In genomic region chr2:45611020-45611737, GRCh38 we compare ENCODE assay signal across 8 cellular contexts. TPM values are rescaled to one million over a fixed set of nuclear protein-coding genes. Genes with fewer than 3 reads are reported as not detected.
DNase-seq lines count a peak whose midpoint lies in the region; ATAC-seq and TF ChIP-seq lines count a peak whose summit lies in the region.

A gene with protein sequence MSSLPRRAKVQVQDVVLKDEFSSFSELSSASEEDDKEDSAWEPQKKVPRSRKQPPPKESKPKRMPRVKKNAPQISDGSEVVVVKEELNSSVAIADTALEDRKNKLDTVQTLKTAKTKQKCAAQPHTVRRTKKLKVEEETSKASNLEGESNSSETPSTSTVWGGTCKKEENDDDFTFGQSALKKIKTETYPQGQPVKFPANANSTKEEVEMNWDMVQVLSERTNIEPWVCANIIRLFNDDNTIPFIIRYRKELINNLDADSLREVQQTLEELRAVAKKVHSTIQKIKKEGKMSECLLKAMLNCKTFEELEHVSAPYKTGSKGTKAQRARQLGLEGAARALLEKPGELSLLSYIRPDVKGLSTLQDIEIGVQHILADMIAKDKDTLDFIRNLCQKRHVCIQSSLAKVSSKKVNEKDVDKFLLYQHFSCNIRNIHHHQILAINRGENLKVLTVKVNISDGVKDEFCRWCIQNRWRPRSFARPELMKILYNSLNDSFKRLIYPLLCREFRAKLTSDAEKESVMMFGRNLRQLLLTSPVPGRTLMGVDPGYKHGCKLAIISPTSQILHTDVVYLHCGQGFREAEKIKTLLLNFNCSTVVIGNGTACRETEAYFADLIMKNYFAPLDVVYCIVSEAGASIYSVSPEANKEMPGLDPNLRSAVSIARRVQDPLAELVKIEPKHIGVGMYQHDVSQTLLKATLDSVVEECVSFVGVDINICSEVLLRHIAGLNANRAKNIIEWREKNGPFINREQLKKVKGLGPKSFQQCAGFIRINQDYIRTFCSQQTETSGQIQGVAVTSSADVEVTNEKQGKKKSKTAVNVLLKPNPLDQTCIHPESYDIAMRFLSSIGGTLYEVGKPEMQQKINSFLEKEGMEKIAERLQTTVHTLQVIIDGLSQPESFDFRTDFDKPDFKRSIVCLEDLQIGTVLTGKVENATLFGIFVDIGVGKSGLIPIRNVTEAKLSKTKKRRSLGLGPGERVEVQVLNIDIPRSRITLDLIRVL (minus strand): TSS chr2:45611267. CDS start chr2:45605441, 5,826 bp downstream.

- peak within 1 kb of the TSS; percentile 54 to 86 (median 78) for H3K4me3 ChIP-seq in heart right ventricle
- peak within 1 kb of the TSS; percentile 72 for H3K4me3 ChIP-seq in upper lobe of right lung

- WGBS in heart right ventricle, 2 donors, result 3% methylated on average over 43 of the region's 43 CpGs

- DNase-seq in GM13976 (ENCODE audit: low spot score), result peak; percentile 90
- DNase-seq in NCI-H146 treated with DMSO at 0.1 percent for 48 hours (lab: John Stamatoyannopoulos, UW; ENCODE audit: unreplicated experiment), result peak; percentile 87
- DNase-seq in amniotic stem cell (lab: John Stamatoyannopoulos, UW), result peak; percentile 92
- peak; percentile 94 to 96 for DNase-seq in heart right ventricle
- DNase-seq in posterior vena cava (ENCODE audit: low spot score), result peak; percentile 98
- DNase-seq in upper lobe of right lung, result peak; percentile 98

- H3K27ac ChIP-seq in heart right ventricle (peak within 1 kb of the TSS; percentile 31 to 94 (median 91)), upper lobe of right lung (peak within 1 kb of the TSS; percentile 79)

- intact Hi-C loops in T-helper 1 cell treated with Interleukin-12 subunit alpha and Interleukin-12 subunit beta and Interleukin-4 antibody, amounts not matched to agents 30 ng/mL and 1 ng/mL, for 36 hours (cut with micrococcal nuclease), result loop anchor here (1.0 to 2.0 kb wide), 7 partner anchors 26 to 1443 kb away; partner anchors contain the start of genes PPM1B and PRKCE
- intact Hi-C loops in heart right ventricle (cut with DNase I), result no loop called here
- intact Hi-C loops in posterior vena cava (cut with DNase I), result no loop called here
- intact Hi-C loops in upper lobe of right lung (cut with DNase I), result no loop called here

- peak; percentile 89 for ATAC-seq in HG02870 (IDR thresholded peaks at IDR 0.05; ENCODE audit: unreplicated experiment)
- peak; percentile 97 to 99 (median 98) for ATAC-seq in heart right ventricle
- peak; percentile 98 for ATAC-seq in upper lobe of right lung

- H3K27me3 ChIP-seq in heart right ventricle (no peaks in the 10 kb centered on the region), upper lobe of right lung (no peaks in the 10 kb centered on the region)

- in situ Hi-C loops in GM13976 (cut with MboI; ENCODE audit: low sequenced_read_pairs, unreplicated experiment), result no loop called here

- no peaks in the 10 kb centered on the region for H3K9me3 ChIP-seq in heart right ventricle
- no peaks in the 10 kb centered on the region for H3K9me3 ChIP-seq in upper lobe of right lung

- no peaks in the 10 kb centered on the region for H3K36me3 ChIP-seq in heart right ventricle
- no peaks in the 10 kb centered on the region for H3K36me3 ChIP-seq in upper lobe of right lung

- TF ChIP-seq CTCF in GM13976 (IDR thresholded peaks at IDR 0.05; ENCODE audit: borderline replicate concordance, control extremely low read depth, extremely low read depth, insufficient read depth, missing control alignments) (no peak), heart right ventricle (IDR thresholded peaks at IDR 0.05) (no peak), upper lobe of right lung (IDR thresholded peaks at IDR 0.05) (no peak)

- H3K4me1 ChIP-seq in heart right ventricle, result peaks cover 3 to 21% (median 12%) of the 10 kb centered on the region in 9 donors
- peaks cover 11% of the 10 kb centered on the region for H3K4me1 ChIP-seq in upper lobe of right lung

RNA-seq across cellular contexts. Expression of the gene that starts here (rescaled TPM):
- total RNA-seq in T-helper 1 cell treated with Interleukin-12 subunit alpha and Interleukin-12 subunit beta and Interleukin-4 antibody, amounts not matched to agents 30 ng/mL and 1 ng/mL, for 36 hours, result 20.5 and 21.2 TPM in 2 replicates
- total RNA-seq in heart right ventricle (10 to 100 TPM in 6 of 10 donors, 1 to 10 TPM in 4; 7.4 to 13.5 (median 11.2) TPM), posterior vena cava (10 to 100 TPM; 13.7 to 19.0 TPM), upper lobe of right lung (19.2 TPM)
- 1 to 10 TPM; 2.5 to 2.9 TPM for polyA plus RNA-seq in heart right ventricle

Comparison
In these comparisons a context has a peak if more than half of its experiments do, and no peak if none do; other contexts are left out.
1. Peak in every context shown above with its lines: DNase-seq, ATAC-seq, H3K4me3 ChIP-seq and H3K27ac ChIP-seq.